In genomic region chrX:13051529-13052172, GRCh38 we compare ENCODE assay signal across 1 cellular context.
TF ChIP-seq lines count a peak whose summit lies in the region.

No MANE protein-coding gene starts in this region.

TF ChIP-seq in H1, 55 proteins besides CTCF, POLR2A, EP300 and RAD21 (continued from another document):
- TF ChIP-seq TAF1 (IDR thresholded peaks at IDR 0.05; ENCODE audit: low read depth, low read length), result no peak
- TF ChIP-seq TBP (IDR thresholded peaks at IDR 0.05; ENCODE audit: low read depth, low read length), result no peak
- TF ChIP-seq FOSL1 (IDR thresholded peaks at IDR 0.05; ENCODE audit: insufficient read depth, low read depth, low read length), result no peak
- no peak for TF ChIP-seq CHD1 (IDR thresholded peaks at IDR 0.05; ENCODE audit: low read depth, low read length)
- no peak for TF ChIP-seq POU5F1 (IDR thresholded peaks at IDR 0.05; ENCODE audit: low read depth, low read length)
- no peak for TF ChIP-seq SIX5 (IDR thresholded peaks at IDR 0.05; ENCODE audit: low read depth, low read length)
- no peak for TF ChIP-seq USF2 (IDR thresholded peaks at IDR 0.05; ENCODE audit: low read length)
